ENCODE assay signal across 8 cellular contexts in the genomic region with DNA sequence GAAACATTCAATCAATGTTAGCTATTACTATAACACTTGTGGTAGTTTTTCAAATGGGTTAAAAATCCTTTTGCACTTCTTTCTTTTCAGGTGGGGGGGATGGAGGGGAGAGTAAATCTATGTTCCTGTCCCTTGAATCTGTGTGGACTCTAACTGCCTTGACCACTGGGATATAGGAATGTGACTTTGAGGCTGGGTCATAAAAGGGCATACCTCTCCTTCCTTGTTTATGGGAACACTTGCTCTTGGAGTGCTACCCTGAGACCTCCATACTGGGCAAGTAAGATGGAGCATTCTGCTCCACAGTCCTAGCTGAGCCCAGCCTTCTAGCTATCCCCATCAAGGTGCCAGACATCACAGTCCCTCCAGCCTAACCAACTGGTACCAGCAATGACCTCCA.
"Had no signal": no experiment of that assay in that cellular context is flagged by ENCODE, and none has a peak within 500 bp of the region (broad histone marks: within the 10 kb centered on the region; RNA-seq: fewer than 3 reads in every experiment).

No MANE protein-coding gene starts in this region.

- DNase-seq: GM23248, GOT3, H7, H9, HFFc6 had no signal

- H3K36me3 ChIP-seq: HAP-1 had no signal

- H3K9me3 Mint-ChIP-seq: HFFc6 had no signal

- H3K4me1 ChIP-seq: HAP-1 had no signal

- H3K9me3 ChIP-seq: HAP-1 had no signal

- H3K4me3 Mint-ChIP-seq: GM23338, H9, HFFc6 had no signal

- H3K27ac Mint-ChIP-seq: GM23338, H9, HFFc6 had no signal

- H3K27ac ChIP-seq: GM23248 had no signal

- H3K4me3 ChIP-seq: GM23248, GM23338, HAP-1 had no signal

- ATAC-seq: GM23338, HCT116 had no signal
